11 cellular contexts compared by ENCODE assay signal in the genomic region with DNA sequence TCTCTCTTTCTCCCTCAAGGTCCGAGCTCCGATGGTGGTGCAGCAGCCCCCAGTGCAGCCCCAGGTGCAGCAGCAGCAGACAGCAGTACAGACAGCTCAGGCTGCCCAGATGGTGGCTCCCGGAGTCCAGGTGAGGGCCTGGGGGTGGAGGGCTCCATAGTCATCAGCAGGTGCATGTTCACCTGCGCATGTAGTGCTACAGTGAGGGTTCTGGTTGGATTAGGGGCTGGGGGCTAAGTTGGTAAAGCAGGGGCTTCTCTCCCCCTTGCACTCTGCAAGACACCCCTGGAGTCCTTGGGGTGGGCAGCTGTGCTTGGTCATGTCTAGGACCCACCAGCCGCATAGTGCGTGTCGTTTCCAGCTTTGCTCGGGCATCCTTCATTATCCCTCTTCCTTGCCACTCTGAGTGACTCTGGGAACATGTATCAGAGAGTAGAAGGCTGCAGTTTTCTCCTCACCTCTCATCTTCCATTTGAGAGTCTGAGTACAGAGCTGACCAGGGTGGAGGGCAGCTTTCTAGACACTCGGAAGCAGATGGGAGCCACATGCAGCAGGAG.
A peak's percentile ranks its signal among the peaks of the same experiment; 100 is the strongest.
DNase-seq lines count a peak whose midpoint lies in the region; ATAC-seq and TF ChIP-seq lines count a peak whose summit lies in the region.
"Had no signal": no experiment of that assay in that cellular context is flagged by ENCODE, and none has a peak within 500 bp of the region (broad histone marks: within the 10 kb centered on the region; RNA-seq: fewer than 3 reads in every experiment).

No MANE protein-coding gene starts in this region.

- 40 to 46% methylated on average over 9 of the region's 9 CpGs for WGBS in GM23248 (ENCODE audit: low coverage in 1 of 2, low lambda C conversion rate in 2 of 2, missing lambda C conversion rate in 2 of 2), 2 experiments

- H3K36me3 ChIP-seq in GM23248 (ENCODE audit: low read depth) (peaks cover 59% of the 10 kb centered on the region), left ventricle myocardium inferior (peaks cover 78% of the 10 kb centered on the region)

- peaks cover 70% of the 10 kb centered on the region for H3K4me1 ChIP-seq in GM23248 (ENCODE audit: insufficient read depth)
- peaks cover 49% of the 10 kb centered on the region for H3K4me1 ChIP-seq in left ventricle myocardium inferior

- in situ Hi-C loops in GM23248 (cut with MboI), result loop anchor here (10.0 kb wide), 1 partner anchor 56 kb away; no protein-coding TSS in a partner anchor

- peaks cover 78% of the 10 kb centered on the region for H3F3A ChIP-seq in GM23248 (ENCODE audit: insufficient read depth)

- peaks cover 50% of the 10 kb centered on the region for H3K79me2 ChIP-seq in GM23248 (ENCODE audit: insufficient read depth)

- H3K27ac ChIP-seq in GM23248 (peak overlapping the region; percentile 98), left ventricle myocardium inferior (replicated peaks) (peak overlapping the region; percentile 56), skin epidermis (peak overlapping the region in 20 of 21 experiments; percentile 3 to 90 (median 73))

- H3K36me3 Mint-ChIP-seq in activated T-helper 1 cell treated with anti-CD3 and anti-CD28 coated beads, Interleukin-12 subunit alpha, Interleukin-12 subunit beta, Interleukin-2, Interleukin-4 antibody, amounts not matched to agents 30 ng/mL and 10 ng/mL and 1 ng/mL, durations not matched to agents 14 hours and 24 hours and 36 hours (ENCODE audit: low read depth), result peaks cover 60% of the 10 kb centered on the region

- intact Hi-C loops in activated T-helper 1 cell treated with anti-CD3 and anti-CD28 coated beads, Interleukin-12 subunit alpha, Interleukin-12 subunit beta, Interleukin-2, Interleukin-4 antibody, amounts not matched to agents 30 ng/mL and 10 ng/mL and 1 ng/mL, durations not matched to agents 14 hours and 24 hours and 36 hours (cut with micrococcal nuclease), result loop anchor here (2.0 to 10.0 kb wide), 2 partner anchors 18 to 286 kb away; partner anchors contain the start of genes PI4KA and SNAP29
- intact Hi-C loops in left ventricle myocardium inferior (cut with micrococcal nuclease), result no loop called here

- H3K27ac Mint-ChIP-seq in activated T-helper 1 cell treated with anti-CD3 and anti-CD28 coated beads, Interleukin-12 subunit alpha, Interleukin-12 subunit beta, Interleukin-2, Interleukin-4 antibody, amounts not matched to agents 30 ng/mL and 10 ng/mL and 1 ng/mL, durations not matched to agents 14 hours and 24 hours and 36 hours, result peak overlapping the region; percentile 69

- DNase-seq in GM23248 (no peak), left ventricle myocardium inferior (peak; percentile 6), NCI-H146 (lab: John Stamatoyannopoulos, UW) (no peak), NCI-H1694 treated with DMSO at 0.1 percent for 48 hours (lab: John Stamatoyannopoulos, UW) (no peak), NCI-H2029 treated with DMSO at 0.1 percent for 48 hours (lab: John Stamatoyannopoulos, UW) (no peak)
- DNase-seq in activated T-helper 1 cell treated with anti-CD3 and anti-CD28 coated beads, Interleukin-12 subunit alpha, Interleukin-12 subunit beta, Interleukin-2, Interleukin-4 antibody, amounts not matched to agents 30 ng/mL and 10 ng/mL and 1 ng/mL, durations not matched to agents 14 hours and 24 hours and 36 hours (ENCODE audit: low spot score), result no peak
- DNase-seq: naive B cell, NCI-H2171, SHP77 treated with DMSO at 0.1 percent for 48 hours had no signal

- peak overlapping the region; percentile 53 for H3K4me3 Mint-ChIP-seq in activated T-helper 1 cell treated with anti-CD3 and anti-CD28 coated beads, Interleukin-12 subunit alpha, Interleukin-12 subunit beta, Interleukin-2, Interleukin-4 antibody, amounts not matched to agents 30 ng/mL and 10 ng/mL and 1 ng/mL, durations not matched to agents 14 hours and 24 hours and 36 hours
- H3K4me3 Mint-ChIP-seq: naive B cell had no signal

- H4K20me1 ChIP-seq in GM23248 (ENCODE audit: insufficient read depth), result no peaks in the 10 kb centered on the region

- H3K9me3 ChIP-seq in GM23248 (ENCODE audit: low read depth), result no peaks in the 10 kb centered on the region
- H3K9me3 ChIP-seq in left ventricle myocardium inferior (replicated peaks), result no peaks in the 10 kb centered on the region

- peak overlapping the region; percentile 59 for H3K4me2 ChIP-seq in GM23248 (ENCODE audit: unreplicated experiment)

- no peaks in the 10 kb centered on the region for H3K27me3 ChIP-seq in GM23248 (replicated peaks; ENCODE audit: insufficient read depth)
- no peaks in the 10 kb centered on the region for H3K27me3 ChIP-seq in left ventricle myocardium inferior (ENCODE audit: low read depth)

- no peaks in the 10 kb centered on the region for H3K9me2 ChIP-seq in GM23248 (ENCODE audit: insufficient read depth)

- ATAC-seq in GM18858 (IDR thresholded peaks at IDR 0.05; ENCODE audit: unreplicated experiment), result no peak

- H3K27me3 Mint-ChIP-seq in activated T-helper 1 cell treated with anti-CD3 and anti-CD28 coated beads, Interleukin-12 subunit alpha, Interleukin-12 subunit beta, Interleukin-2, Interleukin-4 antibody, amounts not matched to agents 30 ng/mL and 10 ng/mL and 1 ng/mL, durations not matched to agents 14 hours and 24 hours and 36 hours (ENCODE audit: insufficient read depth), result no peaks in the 10 kb centered on the region
- H3K27me3 Mint-ChIP-seq: naive B cell had no signal

- peak overlapping the region; percentile 82 for H3K9ac ChIP-seq in GM23248

- H2AFZ ChIP-seq in GM23248, result no peak overlapping the region

- peaks cover 72% of the 10 kb centered on the region for H3K4me1 Mint-ChIP-seq in activated T-helper 1 cell treated with anti-CD3 and anti-CD28 coated beads, Interleukin-12 subunit alpha, Interleukin-12 subunit beta, Interleukin-2, Interleukin-4 antibody, amounts not matched to agents 30 ng/mL and 10 ng/mL and 1 ng/mL, durations not matched to agents 14 hours and 24 hours and 36 hours (ENCODE audit: low read depth)

- H3K4me3 ChIP-seq in GM23248 (no peak overlapping the region), left ventricle myocardium inferior (no peak overlapping the region), skin epidermis (no peak overlapping the region)

- no peak for TF ChIP-seq CTCF in left ventricle myocardium inferior (IDR thresholded peaks at IDR 0.05; ENCODE audit: borderline replicate concordance)

- H3K9me3 Mint-ChIP-seq in activated T-helper 1 cell treated with anti-CD3 and anti-CD28 coated beads, Interleukin-12 subunit alpha, Interleukin-12 subunit beta, Interleukin-2, Interleukin-4 antibody, amounts not matched to agents 30 ng/mL and 10 ng/mL and 1 ng/mL, durations not matched to agents 14 hours and 24 hours and 36 hours, result no peaks in the 10 kb centered on the region
- H3K9me3 Mint-ChIP-seq: naive B cell had no signal
